8 cellular contexts compared by ENCODE assay signal in genomic region chr10:119724630-119725549, GRCh38. TPM values are rescaled to one million over a fixed set of nuclear protein-coding genes. Genes with fewer than 3 reads are reported as not detected.
DNase-seq lines count a peak whose midpoint lies in the region; ATAC-seq, FAIRE-seq and TF ChIP-seq lines count a peak whose summit lies in the region.

No MANE protein-coding gene starts in this region.

- no peaks in the 10 kb centered on the region for H3K36me3 ChIP-seq in iPS DF 6.9 (ENCODE audit: control insufficient read depth, insufficient read depth, low read length)
- H3K36me3 ChIP-seq in gastrocnemius medialis: no peaks in the 10 kb centered on the region

- H3K4me3 Mint-ChIP-seq in activated naive CD8-positive, alpha-beta T cell treated with anti-CD3 and anti-CD28 coated beads for 36 hours: peak overlapping the region; percentile 83

- intact Hi-C loops in gastrocnemius medialis (cut with DNase I; ENCODE audit: low total_unique reads): loop anchor here (1.0 kb wide), 2 partner anchors 39 to 128 kb away; no protein-coding TSS in a partner anchor

- H3K27me3 Mint-ChIP-seq in activated naive CD8-positive, alpha-beta T cell treated with anti-CD3 and anti-CD28 coated beads for 36 hours: no peaks in the 10 kb centered on the region

- TF ChIP-seq POLR2A in gastrocnemius medialis (IDR thresholded peaks at IDR 0.05): no peak

- peaks cover 18% of the 10 kb centered on the region for H3K36me3 Mint-ChIP-seq in activated naive CD8-positive, alpha-beta T cell treated with anti-CD3 and anti-CD28 coated beads for 36 hours

- H3K4me1 ChIP-seq in iPS DF 6.9 (ENCODE audit: control insufficient read depth, insufficient read depth, low read length) (0 out of 2 replicates have a peak, but pooled peaks cover 2% of the 10 kb centered on the region), gastrocnemius medialis (peaks cover 18 to 26% of the 10 kb centered on the region in 2 donors)

- FAIRE-seq in HTR-8/SVneo (lab: Jason Lieb, UNC): no peak

- no peaks in the 10 kb centered on the region for H3K27me3 ChIP-seq in iPS DF 6.9 (ENCODE audit: control insufficient read depth, insufficient read depth, low read length)
- no peaks in the 10 kb centered on the region for H3K27me3 ChIP-seq in gastrocnemius medialis

- peak overlapping the region; percentile 85 for H3K27ac Mint-ChIP-seq in activated naive CD8-positive, alpha-beta T cell treated with anti-CD3 and anti-CD28 coated beads for 36 hours

- DNase-seq in EL (peak; percentile 30), GM20000 (ENCODE audit: low spot score) (peak; percentile 66), M059J (ENCODE audit: low read depth) (peak; percentile 12), iPS DF 6.9 (ENCODE audit: low read depth, low spot score) (no peak), gastrocnemius medialis (no peak), HTR-8/SVneo (ENCODE audit: insufficient read length, low spot score) (no peak)
- DNase-seq in activated naive CD8-positive, alpha-beta T cell treated with anti-CD3 and anti-CD28 coated beads for 36 hours: no peak

- in situ Hi-C loops in gastrocnemius medialis (cut with MboI; ENCODE audit: low sequenced_read_pairs in 4 of 4): loop anchor here in 2 of 4 donors (25.0 kb wide), 1 partner anchor 113 kb away; no protein-coding TSS in a partner anchor

- H3K27ac ChIP-seq in iPS DF 6.9 (ENCODE audit: low read length) (no peak overlapping the region), gastrocnemius medialis (peak overlapping the region; percentile 92 to 96 (median 94))

- H3K4me1 Mint-ChIP-seq in activated naive CD8-positive, alpha-beta T cell treated with anti-CD3 and anti-CD28 coated beads for 36 hours: peaks cover 50% of the 10 kb centered on the region

- peaks cover 12% of the 10 kb centered on the region for H3K9me3 Mint-ChIP-seq in activated naive CD8-positive, alpha-beta T cell treated with anti-CD3 and anti-CD28 coated beads for 36 hours

- no CpG with 5 or more reads among the region's 20 CpGs for WGBS in iPS DF 6.9 (ENCODE audit: insufficient coverage, insufficient read length)

- ATAC-seq in gastrocnemius medialis: peak; percentile 30 to 43
- ATAC-seq in HG03025 (IDR thresholded peaks at IDR 0.05; ENCODE audit: low FRiP score, unreplicated experiment): no peak

- TF ChIP-seq CTCF in GM20000 (IDR thresholded peaks at IDR 0.05; ENCODE audit: extremely low read depth, missing control alignments): no peak
- TF ChIP-seq CTCF in gastrocnemius medialis (IDR thresholded peaks at IDR 0.05 in 4 of 5, conservative IDR thresholded peaks at IDR 0.05 in 1 of 5): no peak

- peak overlapping the region; percentile 90; the same call in 1 of the 2 replicates for H3K4me3 ChIP-seq in iPS DF 6.9 (ENCODE audit: low read length)
- H3K4me3 ChIP-seq in gastrocnemius medialis: peak overlapping the region; percentile 74 to 88 (median 79)

- no peaks in the 10 kb centered on the region; the same call in 1 of the 2 replicates for H3K9me3 ChIP-seq in iPS DF 6.9 (ENCODE audit: control insufficient read depth, insufficient read depth, low read length)
- H3K9me3 ChIP-seq in gastrocnemius medialis: no peaks in the 10 kb centered on the region

RNA-seq across cellular contexts. Expression of gene INPP5F, which starts 1.0 kb away (rescaled TPM):
- total RNA-seq in M059J (2014; rRNA removed; shearing (Covaris generic)): 11.1 and 15.2 TPM in 2 replicates
- total RNA-seq in activated naive CD8-positive, alpha-beta T cell treated with anti-CD3 and anti-CD28 coated beads for 36 hours: 10 to 100 TPM; 19.1 to 20.2 TPM
- 10 to 100 TPM in 2 of 4 donors, 1 to 10 TPM in 2; 8.7 to 11.6 (median 10.5) TPM for total RNA-seq in gastrocnemius medialis

Comparison
In these comparisons a context has a peak if more than half of its experiments do, and no peak if none do; other contexts are left out.
1. DNase-seq: peak in EL (single experiment), GM20000 (single experiment) and M059J (single experiment); none in activated naive CD8-positive, alpha-beta T cell treated with anti-CD3 and anti-CD28 coated beads for 36 hours (single experiment), iPS DF 6.9 (single experiment), gastrocnemius medialis (0 of 2) and HTR-8/SVneo (single experiment).